2 cellular contexts compared by ENCODE assay signal in the genomic region with DNA sequence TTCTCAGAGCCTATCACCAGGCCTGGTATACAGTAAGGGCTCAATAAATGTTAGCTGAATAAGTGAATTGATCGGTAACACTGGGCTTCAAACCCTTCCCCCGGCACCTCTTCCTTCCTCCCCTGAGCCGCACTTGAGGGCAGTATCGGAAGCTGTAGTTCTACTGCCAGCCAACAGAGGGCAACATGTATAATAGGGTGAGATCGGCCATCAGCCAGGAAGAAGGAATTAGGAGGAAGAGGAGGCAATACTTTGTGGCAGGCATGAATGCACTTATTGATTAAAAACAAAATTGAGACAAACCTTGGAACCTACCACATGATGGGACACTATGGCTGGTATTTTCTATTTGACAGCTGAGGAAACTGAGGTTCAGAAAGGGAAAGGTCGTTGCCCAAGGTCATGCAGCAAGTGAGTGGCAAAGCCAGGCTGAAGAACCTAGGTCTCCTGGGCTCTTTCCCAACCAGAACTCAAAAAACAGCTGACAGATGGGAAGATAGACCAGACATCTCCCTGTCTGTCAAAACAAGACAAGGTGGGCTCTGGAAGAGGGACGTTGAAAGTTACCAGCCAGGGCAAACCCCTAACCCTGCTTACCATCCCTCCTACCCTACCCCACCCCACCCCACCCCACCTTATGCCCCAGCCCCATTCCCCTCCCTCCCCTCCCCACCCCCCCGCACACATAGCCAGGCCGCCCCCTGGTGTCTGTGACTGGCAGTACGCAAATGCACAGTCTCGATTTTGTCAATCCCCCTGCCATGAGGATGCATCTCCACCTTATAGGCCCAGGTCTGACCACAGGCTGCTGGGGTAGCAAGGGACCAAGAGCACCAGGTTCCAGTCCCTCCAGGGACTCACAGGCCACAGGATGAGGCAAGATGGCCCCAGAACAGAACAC.
TF ChIP-seq lines count a peak whose summit lies in the region.

No MANE protein-coding gene starts in this region.

TF ChIP-seq in GM12878, 131 proteins besides CTCF, POLR2A, EP300 and RAD21 (continued from another document and continues in another):
- TF ChIP-seq, protein P1, sequence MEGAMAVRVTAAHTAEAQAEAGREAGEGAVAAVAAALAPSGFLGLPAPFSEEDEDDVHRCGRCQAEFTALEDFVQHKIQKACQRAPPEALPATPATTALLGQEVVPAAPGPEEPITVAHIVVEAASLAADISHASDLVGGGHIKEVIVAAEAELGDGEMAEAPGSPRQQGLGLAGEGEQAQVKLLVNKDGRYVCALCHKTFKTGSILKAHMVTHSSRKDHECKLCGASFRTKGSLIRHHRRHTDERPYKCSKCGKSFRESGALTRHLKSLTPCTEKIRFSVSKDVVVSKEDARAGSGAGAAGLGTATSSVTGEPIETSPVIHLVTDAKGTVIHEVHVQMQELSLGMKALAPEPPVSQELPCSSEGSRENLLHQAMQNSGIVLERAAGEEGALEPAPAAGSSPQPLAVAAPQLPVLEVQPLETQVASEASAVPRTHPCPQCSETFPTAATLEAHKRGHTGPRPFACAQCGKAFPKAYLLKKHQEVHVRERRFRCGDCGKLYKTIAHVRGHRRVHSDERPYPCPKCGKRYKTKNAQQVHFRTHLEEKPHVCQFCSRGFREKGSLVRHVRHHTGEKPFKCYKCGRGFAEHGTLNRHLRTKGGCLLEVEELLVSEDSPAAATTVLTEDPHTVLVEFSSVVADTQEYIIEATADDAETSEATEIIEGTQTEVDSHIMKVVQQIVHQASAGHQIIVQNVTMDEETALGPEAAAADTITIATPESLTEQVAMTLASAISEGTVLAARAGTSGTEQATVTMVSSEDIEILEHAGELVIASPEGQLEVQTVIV (IDR thresholded peaks at IDR 0.05; ENCODE audit: borderline replicate concordance, partially characterized antibody) = no peak
- TF ChIP-seq MYB (IDR thresholded peaks at IDR 0.05; ENCODE audit: borderline replicate concordance, low read depth, low read length) = no peak
- TF ChIP-seq, protein P2, sequence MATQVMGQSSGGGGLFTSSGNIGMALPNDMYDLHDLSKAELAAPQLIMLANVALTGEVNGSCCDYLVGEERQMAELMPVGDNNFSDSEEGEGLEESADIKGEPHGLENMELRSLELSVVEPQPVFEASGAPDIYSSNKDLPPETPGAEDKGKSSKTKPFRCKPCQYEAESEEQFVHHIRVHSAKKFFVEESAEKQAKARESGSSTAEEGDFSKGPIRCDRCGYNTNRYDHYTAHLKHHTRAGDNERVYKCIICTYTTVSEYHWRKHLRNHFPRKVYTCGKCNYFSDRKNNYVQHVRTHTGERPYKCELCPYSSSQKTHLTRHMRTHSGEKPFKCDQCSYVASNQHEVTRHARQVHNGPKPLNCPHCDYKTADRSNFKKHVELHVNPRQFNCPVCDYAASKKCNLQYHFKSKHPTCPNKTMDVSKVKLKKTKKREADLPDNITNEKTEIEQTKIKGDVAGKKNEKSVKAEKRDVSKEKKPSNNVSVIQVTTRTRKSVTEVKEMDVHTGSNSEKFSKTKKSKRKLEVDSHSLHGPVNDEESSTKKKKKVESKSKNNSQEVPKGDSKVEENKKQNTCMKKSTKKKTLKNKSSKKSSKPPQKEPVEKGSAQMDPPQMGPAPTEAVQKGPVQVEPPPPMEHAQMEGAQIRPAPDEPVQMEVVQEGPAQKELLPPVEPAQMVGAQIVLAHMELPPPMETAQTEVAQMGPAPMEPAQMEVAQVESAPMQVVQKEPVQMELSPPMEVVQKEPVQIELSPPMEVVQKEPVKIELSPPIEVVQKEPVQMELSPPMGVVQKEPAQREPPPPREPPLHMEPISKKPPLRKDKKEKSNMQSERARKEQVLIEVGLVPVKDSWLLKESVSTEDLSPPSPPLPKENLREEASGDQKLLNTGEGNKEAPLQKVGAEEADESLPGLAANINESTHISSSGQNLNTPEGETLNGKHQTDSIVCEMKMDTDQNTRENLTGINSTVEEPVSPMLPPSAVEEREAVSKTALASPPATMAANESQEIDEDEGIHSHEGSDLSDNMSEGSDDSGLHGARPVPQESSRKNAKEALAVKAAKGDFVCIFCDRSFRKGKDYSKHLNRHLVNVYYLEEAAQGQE (IDR thresholded peaks at IDR 0.05; ENCODE audit: low read depth, low read length) = no peak
- TF ChIP-seq MXI1 (IDR thresholded peaks at IDR 0.05; ENCODE audit: low read depth, low read length) = no peak
- TF ChIP-seq BACH1 (IDR thresholded peaks at IDR 0.05; ENCODE audit: borderline replicate concordance) = no peak; the same call in 1 of the 2 replicates
- TF ChIP-seq, protein P3, sequence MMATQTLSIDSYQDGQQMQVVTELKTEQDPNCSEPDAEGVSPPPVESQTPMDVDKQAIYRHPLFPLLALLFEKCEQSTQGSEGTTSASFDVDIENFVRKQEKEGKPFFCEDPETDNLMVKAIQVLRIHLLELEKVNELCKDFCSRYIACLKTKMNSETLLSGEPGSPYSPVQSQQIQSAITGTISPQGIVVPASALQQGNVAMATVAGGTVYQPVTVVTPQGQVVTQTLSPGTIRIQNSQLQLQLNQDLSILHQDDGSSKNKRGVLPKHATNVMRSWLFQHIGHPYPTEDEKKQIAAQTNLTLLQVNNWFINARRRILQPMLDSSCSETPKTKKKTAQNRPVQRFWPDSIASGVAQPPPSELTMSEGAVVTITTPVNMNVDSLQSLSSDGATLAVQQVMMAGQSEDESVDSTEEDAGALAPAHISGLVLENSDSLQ (IDR thresholded peaks at IDR 0.05) = peak; percentile 54
- TF ChIP-seq, protein P4, sequence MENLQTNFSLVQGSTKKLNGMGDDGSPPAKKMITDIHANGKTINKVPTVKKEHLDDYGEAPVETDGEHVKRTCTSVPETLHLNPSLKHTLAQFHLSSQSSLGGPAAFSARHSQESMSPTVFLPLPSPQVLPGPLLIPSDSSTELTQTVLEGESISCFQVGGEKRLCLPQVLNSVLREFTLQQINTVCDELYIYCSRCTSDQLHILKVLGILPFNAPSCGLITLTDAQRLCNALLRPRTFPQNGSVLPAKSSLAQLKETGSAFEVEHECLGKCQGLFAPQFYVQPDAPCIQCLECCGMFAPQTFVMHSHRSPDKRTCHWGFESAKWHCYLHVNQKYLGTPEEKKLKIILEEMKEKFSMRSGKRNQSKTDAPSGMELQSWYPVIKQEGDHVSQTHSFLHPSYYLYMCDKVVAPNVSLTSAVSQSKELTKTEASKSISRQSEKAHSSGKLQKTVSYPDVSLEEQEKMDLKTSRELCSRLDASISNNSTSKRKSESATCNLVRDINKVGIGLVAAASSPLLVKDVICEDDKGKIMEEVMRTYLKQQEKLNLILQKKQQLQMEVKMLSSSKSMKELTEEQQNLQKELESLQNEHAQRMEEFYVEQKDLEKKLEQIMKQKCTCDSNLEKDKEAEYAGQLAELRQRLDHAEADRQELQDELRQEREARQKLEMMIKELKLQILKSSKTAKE (IDR thresholded peaks at IDR 0.05; ENCODE audit: low read depth, poor library complexity, severe bottlenecking) = no peak
- TF ChIP-seq POU2F2 (IDR thresholded peaks at IDR 0.05; ENCODE audit: borderline replicate concordance, low read depth, low read length) = 0 out of 3 replicates have a peak, but pooled peaks have one; percentile 47
- no peak for TF ChIP-seq CREM (IDR thresholded peaks at IDR 0.05; ENCODE audit: low read depth)
- TF ChIP-seq NR2F1 (conservative IDR thresholded peaks at IDR 0.05) = 0 out of 2 replicates have a peak, but pooled peaks have one; percentile 47
- no peak for TF ChIP-seq NR2C1 (IDR thresholded peaks at IDR 0.05)
- no peak; the same call in 1 of the 2 replicates for TF ChIP-seq NBN (IDR thresholded peaks at IDR 0.05)
- TF ChIP-seq, protein P5, sequence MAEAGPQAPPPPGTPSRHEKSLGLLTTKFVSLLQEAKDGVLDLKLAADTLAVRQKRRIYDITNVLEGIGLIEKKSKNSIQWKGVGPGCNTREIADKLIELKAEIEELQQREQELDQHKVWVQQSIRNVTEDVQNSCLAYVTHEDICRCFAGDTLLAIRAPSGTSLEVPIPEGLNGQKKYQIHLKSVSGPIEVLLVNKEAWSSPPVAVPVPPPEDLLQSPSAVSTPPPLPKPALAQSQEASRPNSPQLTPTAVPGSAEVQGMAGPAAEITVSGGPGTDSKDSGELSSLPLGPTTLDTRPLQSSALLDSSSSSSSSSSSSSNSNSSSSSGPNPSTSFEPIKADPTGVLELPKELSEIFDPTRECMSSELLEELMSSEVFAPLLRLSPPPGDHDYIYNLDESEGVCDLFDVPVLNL (IDR thresholded peaks at IDR 0.05; ENCODE audit: low read depth, low read length) = no peak

TF ChIP-seq in liver, 16 proteins besides CTCF, POLR2A, EP300 and RAD21 (continued from another document):
- TF ChIP-seq EGR1 (IDR thresholded peaks at IDR 0.05; ENCODE audit: low read depth in 2 of 2) (no peak), JUND (IDR thresholded peaks at IDR 0.05) (no peak), FOXA2 (IDR thresholded peaks at IDR 0.05) (no peak), TAF1 (conservative IDR thresholded peaks at IDR 0.05) (no peak), YY1 (IDR thresholded peaks at IDR 0.05) (no peak), GABPA (IDR thresholded peaks at IDR 0.05 in 1 of 2, conservative IDR thresholded peaks at IDR 0.05 in 1 of 2) (no peak)
- TF ChIP-seq, protein P2 (IDR thresholded peaks at IDR 0.05) = no peak
